Comparison of ENCODE assay signal across 32 cellular contexts in genomic region chr20:2397595-2398145, GRCh38. TPM values are rescaled to one million over a fixed set of nuclear protein-coding genes. Genes with fewer than 3 reads are reported as not detected.
DNase-seq lines count a peak whose midpoint lies in the region; ATAC-seq, FAIRE-seq and TF ChIP-seq lines count a peak whose summit lies in the region.
"Had no signal": no experiment of that assay in that cellular context is flagged by ENCODE, and none has a peak within 500 bp of the region (broad histone marks: within the 10 kb centered on the region; RNA-seq: fewer than 3 reads in every experiment).

No MANE protein-coding gene starts in this region.

- H3K9me2 ChIP-seq in OCI-LY7 (ENCODE audit: insufficient read depth, low read length) = no peaks in the 10 kb centered on the region

- H3K9ac ChIP-seq in DND-41 (ENCODE audit: low read depth, low read length) = no peak overlapping the region

- ATAC-seq in DND-41 (ENCODE audit: insufficient read depth, low read depth) = no peak
- ATAC-seq in GM21723 (IDR thresholded peaks at IDR 0.05; ENCODE audit: unreplicated experiment) = no peak
- ATAC-seq in HG03196 (IDR thresholded peaks at IDR 0.05; ENCODE audit: unreplicated experiment) = no peak
- ATAC-seq: activated CD4-positive, CD25-positive, alpha-beta regulatory T cell treated with anti-CD3 and anti-CD28 coated beads, Interleukin-2, amount 50 U/mL, for 24 hours; activated naive CD4-positive, alpha-beta T cell treated with anti-CD3 and anti-CD28 coated beads, Interleukin-2, amount 50 U/mL, for 72 hours; heart left ventricle; sciatic nerve had no signal

- H3K27me3 ChIP-seq in DND-41 (ENCODE audit: insufficient read depth, low read length, poor library complexity) = peaks cover 3% of the 10 kb centered on the region
- H3K27me3 ChIP-seq in small intestine (ENCODE audit: control insufficient read depth in 2 of 2, insufficient read depth in 2 of 2, low read length in 2 of 2) = no peaks in the 10 kb centered on the region
- H3K27me3 ChIP-seq in right atrium auricular region = no peaks in the 10 kb centered on the region
- H3K27me3 ChIP-seq: breast epithelium, SJSA1, testis had no signal

- FAIRE-seq in small intestine (lab: Jason Lieb, UNC) = no peak

- TF ChIP-seq CTCF in DND-41 (IDR thresholded peaks at IDR 0.05; ENCODE audit: borderline replicate concordance, extremely low read depth, low read length, poor library complexity, severe bottlenecking) (peak; percentile 35), GM12874 (IDR thresholded peaks at IDR 0.05; ENCODE audit: insufficient read depth, low read depth, low read length) (peak; percentile 29; the same call in 1 of the 2 replicates), OCI-LY7 (conservative IDR thresholded peaks at IDR 0.05; ENCODE audit: low read length) (peak; percentile 51), right atrium auricular region (IDR thresholded peaks at IDR 0.05) (no peak)

- CTCF ChIA-PET in OCI-LY7 (lab: Charles Lee; ENCODE audit: unreplicated experiment) = no interaction called here

- no peaks in the 10 kb centered on the region for H3K36me3 ChIP-seq in DND-41 (ENCODE audit: insufficient read depth, low read length)
- no peaks in the 10 kb centered on the region for H3K36me3 ChIP-seq in OCI-LY7 (ENCODE audit: insufficient read depth, low read length)
- no peaks in the 10 kb centered on the region for H3K36me3 ChIP-seq in small intestine (ENCODE audit: control insufficient read depth in 2 of 2, insufficient read depth in 2 of 2, low read length in 2 of 2)
- no peaks in the 10 kb centered on the region for H3K36me3 ChIP-seq in right atrium auricular region
- H3K36me3 ChIP-seq: breast epithelium, heart left ventricle, SJSA1 had no signal

- BruUV-seq in OCI-LY7 (replicated peaks; lab: Mats Ljungman, UMichigan) = no TSS peak

- intact Hi-C loops in OCI-LY7 (cut with micrococcal nuclease; ENCODE audit: unreplicated experiment) = no loop called here

- H4K20me1 ChIP-seq in DND-41 (ENCODE audit: insufficient read depth, low read length) (no peaks in the 10 kb centered on the region), OCI-LY7 (ENCODE audit: insufficient read depth, low read length) (no peaks in the 10 kb centered on the region)

- no peak for DNase-seq in DND-41
- no peak for DNase-seq in OCI-LY7 (ENCODE audit: low spot score)
- peak; percentile 57 for DNase-seq in mesenteric fat pad (ENCODE audit: low spot score)
- no peak for DNase-seq in small intestine
- DNase-seq in right atrium auricular region (ENCODE audit: low spot score) = no peak
- DNase-seq: activated CD4-positive, alpha-beta T cell treated with anti-CD3 and anti-CD28 coated beads, Interleukin-2, amount 50 U/mL, for 48 hours; activated CD8-positive, alpha-beta memory T cell treated with anti-CD3 and anti-CD28 coated beads, Interleukin-2, amount 50 U/mL, for 48 hours; Calu3; effector CD4-positive, alpha-beta T cell; erythroblast; heart left ventricle; NCI-H1092 treated with DMSO at 0.1 percent for 48 hours; NCI-H1930; NCI-H526; RPMI8226; stimulated activated CD4-positive, alpha-beta T cell treated with anti-CD3 and anti-CD28 coated beads, Interleukin-15, amount 100 ng/mL, for 24 hours; stimulated activated naive CD4-positive, alpha-beta T cell treated with Interleukin-2 at 50 U/mL for 16 hours; testis had no signal

- H3K9me3 ChIP-seq in DND-41 (ENCODE audit: insufficient read depth, low read length, severe bottlenecking) (no peaks in the 10 kb centered on the region), OCI-LY7 (ENCODE audit: low read length) (no peaks in the 10 kb centered on the region), small intestine (ENCODE audit: control insufficient read depth, low read depth) (no peaks in the 10 kb centered on the region), right atrium auricular region (no peaks in the 10 kb centered on the region)
- H3K9me3 ChIP-seq: SJSA1, testis had no signal

- H3K27ac ChIP-seq in DND-41 (ENCODE audit: low read length) = no peak overlapping the region
- no peak overlapping the region for H3K27ac ChIP-seq in OCI-LY7 (ENCODE audit: low read depth, low read length, poor library complexity, severe bottlenecking)
- H3K27ac ChIP-seq in small intestine (ENCODE audit: low read depth in 1 of 2, low read length in 1 of 2) = no peak overlapping the region
- no peak overlapping the region for H3K27ac ChIP-seq in right atrium auricular region
- H3K27ac ChIP-seq: breast epithelium, heart left ventricle, SJSA1, testis had no signal

- H3K4me1 ChIP-seq in DND-41 (ENCODE audit: insufficient read depth, low read length) (no peaks in the 10 kb centered on the region), OCI-LY7 (ENCODE audit: insufficient read depth, low read length, poor library complexity, severe bottlenecking) (no peaks in the 10 kb centered on the region), small intestine (ENCODE audit: control insufficient read depth in 2 of 2, insufficient read depth in 1 of 2, low read depth in 1 of 2, low read length in 1 of 2) (no peaks in the 10 kb centered on the region), right atrium auricular region (no peaks in the 10 kb centered on the region)
- H3K4me1 ChIP-seq: breast epithelium, heart left ventricle, SJSA1, testis had no signal

- H3K4me2 ChIP-seq in DND-41 (ENCODE audit: insufficient read depth, low read length) (no peak overlapping the region), OCI-LY7 (ENCODE audit: low read length) (no peak overlapping the region)

- H2AFZ ChIP-seq in DND-41 (ENCODE audit: low read depth, low read length) = no peak overlapping the region
- H2AFZ ChIP-seq in OCI-LY7 (ENCODE audit: low read length) = no peak overlapping the region

- 85 to 89% (median 88%) methylated on average over 11 to 12 of the region's 12 CpGs for WGBS in small intestine, 3 donors

- POLR2A ChIA-PET in OCI-LY7 (lab: Charles Lee) = no interaction called here

- H3K4me3 ChIP-seq in DND-41 (ENCODE audit: low read depth in 1 of 2, low read length in 2 of 2) (no peak overlapping the region), OCI-LY7 (ENCODE audit: low read depth, low read length, poor library complexity, severe bottlenecking) (no peak overlapping the region), small intestine (ENCODE audit: low read depth in 1 of 2, low read length in 2 of 2) (no peak overlapping the region), right atrium auricular region (no peak overlapping the region)
- H3K4me3 ChIP-seq: breast epithelium, heart left ventricle, SJSA1, testis had no signal

- H3K79me2 ChIP-seq in DND-41 (ENCODE audit: insufficient read depth, low read length) = no peaks in the 10 kb centered on the region
- H3K79me2 ChIP-seq in OCI-LY7 (ENCODE audit: insufficient read depth, low read depth, low read length) = no peaks in the 10 kb centered on the region

RNA-seq across cellular contexts. Expression of gene TGM6, which starts 17.0 kb away (rescaled TPM):
- not detected in 2 replicates for total RNA-seq in OCI-LY7 (2014; rRNA removed; shearing (Covaris generic))
- not detected in 2 replicates for total RNA-seq in OCI-LY7 (2022)
- not detected for total RNA-seq in mesenteric fat pad
- not detected for polyA plus RNA-seq in small intestine
- total RNA-seq in right atrium auricular region = not detected
- total RNA-seq: activated naive CD4-positive, alpha-beta T cell treated with anti-CD3 and anti-CD28 coated beads, Interleukin-2, amount 50 U/mL, for 72 hours; breast epithelium; Calu3; fibroblast of villous mesenchyme; heart left ventricle; lung microvascular endothelial cell; sciatic nerve; SJSA1; T-helper 1 cell treated with Interleukin-12 subunit alpha and Interleukin-12 subunit beta and Interleukin-4 antibody, amounts not matched to agents 30 ng/mL and 1 ng/mL, for 36 hours; testis; urinary bladder had no signal
- polyA plus RNA-seq: CD14-positive monocyte, heart left ventricle, neural cell, urinary bladder had no signal

Comparison
In these comparisons a context has a peak if more than half of its experiments do, and no peak if none do; other contexts are left out.
1. CTCF ChIP-seq: peak in DND-41 (single experiment), GM12874 (single experiment) and OCI-LY7 (single experiment); none in right atrium auricular region (0 of 2).